Comparison of ENCODE assay signal across 8 cellular contexts in genomic region chr6:95431637-95432228, GRCh38.
A peak's percentile ranks its signal among the peaks of the same experiment; 100 is the strongest.
DNase-seq lines count a peak whose midpoint lies in the region; ATAC-seq, FAIRE-seq and TF ChIP-seq lines count a peak whose summit lies in the region.

No MANE protein-coding gene starts in this region.

- peak; percentile 85 to 88 for TF ChIP-seq RAD21 in K562 (CRISPR knock-in tag; conservative IDR thresholded peaks at IDR 0.05 in 1 of 2, IDR thresholded peaks at IDR 0.05 in 1 of 2)

- peak; percentile 40 for DNase-seq in ELR (ENCODE audit: low read depth)
- peak; percentile 18 to 51 (median 22) for DNase-seq in K562 (ENCODE audit: extremely low read depth in 1 of 4, low spot score in 3 of 4)
- peak; percentile 44 for DNase-seq in kidney tubule cell (ENCODE audit: low spot score)
- DNase-seq in stromal cell of bone marrow (ENCODE audit: low read depth) = peak; percentile 8
- DNase-seq in GOT3 (lab: John Stamatoyannopoulos, UW) = no peak

- FAIRE-seq in A204.1 (lab: Jason Lieb, UNC) (peak; percentile 96), K562 (lab: Jason Lieb, UNC) (peak; percentile 26)

- 12% methylated on average over 2 of the region's 2 CpGs for WGBS in K562 (ENCODE audit: insufficient coverage, low coverage, missing lambda C conversion rate)

- no peak overlapping the region for H3K4me2 ChIP-seq in OCI-LY3 (ENCODE audit: low read length)
- no peak overlapping the region for H3K4me2 ChIP-seq in K562 (ENCODE audit: insufficient read depth, low read length)

- H3K27me3 ChIP-seq in OCI-LY3 (ENCODE audit: low read depth, low read length) (no peaks in the 10 kb centered on the region), K562 (ENCODE audit: control insufficient read depth in 2 of 2, insufficient read depth in 2 of 2, low read length in 2 of 2) (no peaks in the 10 kb centered on the region)

- H3K27ac ChIP-seq in OCI-LY3 (ENCODE audit: low read length) (no peak overlapping the region), K562 (ENCODE audit: extremely low read depth, low read depth, low read length) (no peak overlapping the region)

- H2AFZ ChIP-seq in OCI-LY3 (ENCODE audit: low read depth, low read length) (no peak overlapping the region), K562 (ENCODE audit: low read depth, low read length) (no peak overlapping the region)

- no peaks in the 10 kb centered on the region for H3K4me1 ChIP-seq in OCI-LY3 (ENCODE audit: low read length)
- no peaks in the 10 kb centered on the region for H3K4me1 ChIP-seq in K562 (replicated peaks in 1 of 2; ENCODE audit: control insufficient read depth in 2 of 2, insufficient read depth in 2 of 2, low read length in 2 of 2)

- POLR2A ChIA-PET in K562 (lab: Yijun Ruan, JAX) = no interaction called here

- no peaks in the 10 kb centered on the region for H4K20me1 ChIP-seq in OCI-LY3 (ENCODE audit: insufficient read depth, low read length)
- H4K20me1 ChIP-seq in K562 (replicated peaks; ENCODE audit: control insufficient read depth, insufficient read depth, low read length) = no peaks in the 10 kb centered on the region

- intact Hi-C loops in K562 (cut with micrococcal nuclease) = loop anchor here (10.0 kb wide), 1 partner anchor 103 kb away; no protein-coding TSS in a partner anchor

- no peak for TF ChIP-seq POLR2A in K562 (conservative IDR thresholded peaks at IDR 0.05)

- H3K36me3 ChIP-seq in OCI-LY3 (replicated peaks; ENCODE audit: low read depth, low read length) (no peaks in the 10 kb centered on the region), K562 (ENCODE audit: control insufficient read depth, insufficient read depth, low read length) (no peaks in the 10 kb centered on the region)

- peak; percentile 58 for TF ChIP-seq CTCF in OCI-LY3 (IDR thresholded peaks at IDR 0.05; ENCODE audit: low read depth, low read length)
- TF ChIP-seq CTCF in K562 (IDR thresholded peaks at IDR 0.05 in 2 of 3, conservative IDR thresholded peaks at IDR 0.05 in 1 of 3; ENCODE audit: insufficient read depth in 2 of 3, low read depth in 1 of 3, low read length in 3 of 3) = peak in 2 of 3 experiments; percentile 32 to 72; a peak in 2 of 6 replicates

- H3K79me2 ChIP-seq in OCI-LY3 (ENCODE audit: low read length) = no peaks in the 10 kb centered on the region
- H3K79me2 ChIP-seq in K562 (ENCODE audit: control insufficient read depth, insufficient read depth, low read length) = no peaks in the 10 kb centered on the region

- H3K9ac ChIP-seq in OCI-LY3 (ENCODE audit: low read length) (no peak overlapping the region), K562 (ENCODE audit: insufficient read depth in 1 of 2, low read depth in 2 of 2, low read length in 2 of 2) (no peak overlapping the region)

- TF ChIP-seq EP300 in K562 (IDR thresholded peaks at IDR 0.05; ENCODE audit: low read length) = no peak

- H3K9me1 ChIP-seq in K562 (ENCODE audit: control insufficient read depth, insufficient read depth, low read length) = no peaks in the 10 kb centered on the region

- no peaks in the 10 kb centered on the region for H3K9me3 ChIP-seq in OCI-LY3 (ENCODE audit: insufficient read depth, low read length)
- H3K9me3 ChIP-seq in K562 (replicated peaks; ENCODE audit: control insufficient read depth, insufficient read depth, low read depth, low read length) = no peaks in the 10 kb centered on the region; the same call in 1 of the 2 replicates

- CTCF ChIA-PET in K562 (lab: Yijun Ruan, JAX; ENCODE audit: low intra/inter-chr PET ratio) = no interaction called here

- H3K4me3 ChIP-seq in OCI-LY3 (ENCODE audit: low read length) (no peak overlapping the region), K562 (no peak overlapping the region)

- no TSS peak for BruUV-seq in K562 (replicated peaks; lab: Mats Ljungman, UMichigan)

- ATAC-seq in HG03442 (IDR thresholded peaks at IDR 0.05; ENCODE audit: unreplicated experiment) (peak; percentile 55), K562 (no peak)

- in situ Hi-C loops in K562 (cut with MboI) = no loop called here

TF ChIP-seq in K562, 482 proteins besides CTCF, POLR2A, EP300 and RAD21:
- no peak for TF ChIP-seq COPS2 (conservative IDR thresholded peaks at IDR 0.05)
- TF ChIP-seq ARID3A (IDR thresholded peaks at IDR 0.05; ENCODE audit: borderline replicate concordance, low read depth, low read length) = peak; percentile 28; the same call in 1 of the 2 replicates
- TF ChIP-seq SMC3 (conservative IDR thresholded peaks at IDR 0.05; ENCODE audit: insufficient read depth, low read depth, low read length) = peak; percentile 53; the same call in 1 of the 2 replicates
- TF ChIP-seq DEAF1 (CRISPR knock-in tag; IDR thresholded peaks at IDR 0.05) = peak; percentile 55; the same call in 1 of the 2 replicates
- TF ChIP-seq ARHGAP35 (IDR thresholded peaks at IDR 0.05; ENCODE audit: partially characterized antibody) = no peak
- TF ChIP-seq E2F8 (IDR thresholded peaks at IDR 0.05; ENCODE audit: low read depth, partially characterized antibody) = no peak
